33 cellular contexts compared by ENCODE assay signal in the genomic region with DNA sequence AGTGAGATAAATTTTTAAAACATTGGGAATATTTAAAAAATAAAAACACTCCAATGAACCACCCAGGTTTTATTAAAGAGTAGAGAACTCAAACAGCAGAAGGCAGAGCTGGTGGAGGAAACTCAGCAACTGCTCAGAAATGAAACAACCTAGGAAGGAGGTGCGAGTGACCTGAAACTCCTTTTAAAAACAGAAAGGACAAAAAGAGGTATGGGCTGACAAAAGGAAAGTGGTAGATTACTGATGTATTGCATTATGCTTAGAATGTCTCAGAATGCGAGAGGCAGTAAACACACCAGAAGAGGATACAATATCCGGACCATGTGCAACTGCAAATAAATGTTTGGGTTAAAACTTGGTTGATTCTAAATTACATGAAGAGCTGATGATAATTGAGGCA.
"Had no signal": no experiment of that assay in that cellular context is flagged by ENCODE, and none has a peak within 500 bp of the region (broad histone marks: within the 10 kb centered on the region; RNA-seq: fewer than 3 reads in every experiment).

No MANE protein-coding gene starts in this region.

- H2AFZ ChIP-seq: hepatocyte had no signal

- DNase-seq: activated CD4-positive, alpha-beta memory T cell treated with anti-CD3 and anti-CD28 coated beads, Interleukin-2, amount 10 ng/mL, durations not matched to agents 7 days and 5 days; activated CD4-positive, alpha-beta T cell treated with anti-CD3 and anti-CD28 coated beads for 1 hour; activated CD4-positive, alpha-beta T cell treated with anti-CD3 and anti-CD28 coated beads for 4 hours; activated CD4-positive, alpha-beta T cell treated with anti-CD3 and anti-CD28 coated beads, Interleukin-2, amount 10 ng/mL, durations not matched to agents 7 days and 5 days; activated CD4-positive, alpha-beta T cell treated with anti-CD3 and anti-CD28 coated beads, Interleukin-2, amount 50 U/mL, for 4 hours; activated CD8-positive, alpha-beta memory T cell treated with anti-CD3 and anti-CD28 coated beads, Interleukin-2, amount 50 U/mL, for 48 hours; activated gamma-delta T cell treated with Interleukin-2 at 50 U/mL for 16 hours; activated naive CD4-positive, alpha-beta T cell treated with anti-CD3 and anti-CD28 coated beads, Interleukin-2, amount 50 U/mL, for 16 hours; activated naive CD4-positive, alpha-beta T cell treated with Interleukin-2 at 50 U/mL for 16 hours; activated naive CD8-positive, alpha-beta T cell treated with anti-CD3 and anti-CD28 coated beads for 36 hours; activated naive CD8-positive, alpha-beta T cell treated with anti-CD3 and anti-CD28 coated beads, Interleukin-2, amount 50 U/mL, for 24 hours; activated T-cell treated with anti-CD3 and anti-CD28 coated beads for 4 hours; activated T-cell treated with anti-CD3 and anti-CD28 coated beads, Interleukin-2, amount 50 U/mL, for 24 hours; activated T-cell treated with anti-CD3 and anti-CD28 coated beads, Interleukin-2, amount 50 U/mL, for 72 hours; adrenal gland; amygdala; aorta; body of pancreas; caudate nucleus; cortex of kidney; dermis blood vessel endothelial cell; effector CD4-positive, alpha-beta T cell; effector memory CD8-positive, alpha-beta T cell; esophagus squamous epithelium; foreskin melanocyte; heart right ventricle; T-helper 17 cell; T1000 had no signal

- H3K4me1 ChIP-seq: adrenal gland, body of pancreas, gastroesophageal sphincter, heart right ventricle had no signal

- H3K79me2 ChIP-seq: hepatocyte had no signal

- ATAC-seq: activated naive CD8-positive, alpha-beta T cell treated with anti-CD3 and anti-CD28 coated beads, Interleukin-2, amount 50 U/mL, for 24 hours; activated T-cell treated with anti-CD3 and anti-CD28 coated beads, Interleukin-2, amount 50 U/mL, for 72 hours; body of pancreas; effector memory CD8-positive, alpha-beta T cell; gastroesophageal sphincter; heart right ventricle; T-helper 17 cell; WTC11 had no signal

- H3K4me2 ChIP-seq: hepatocyte had no signal

- H3K4me3 ChIP-seq: adrenal gland, body of pancreas, esophagus squamous epithelium, gastroesophageal sphincter, heart right ventricle, hepatocyte had no signal

- H3K27me3 ChIP-seq: adrenal gland, body of pancreas, esophagus squamous epithelium, gastroesophageal sphincter, heart right ventricle, hepatocyte had no signal

- H3K27ac ChIP-seq: adrenal gland, body of pancreas, epithelial cell of prostate, esophagus squamous epithelium, gastroesophageal sphincter, heart right ventricle, hepatocyte, VCaP had no signal

- H3K36me3 ChIP-seq: adrenal gland, esophagus squamous epithelium, gastroesophageal sphincter, heart right ventricle had no signal

- H3K9me3 ChIP-seq: adrenal gland, body of pancreas, esophagus squamous epithelium, gastroesophageal sphincter had no signal
